In the genomic region with DNA sequence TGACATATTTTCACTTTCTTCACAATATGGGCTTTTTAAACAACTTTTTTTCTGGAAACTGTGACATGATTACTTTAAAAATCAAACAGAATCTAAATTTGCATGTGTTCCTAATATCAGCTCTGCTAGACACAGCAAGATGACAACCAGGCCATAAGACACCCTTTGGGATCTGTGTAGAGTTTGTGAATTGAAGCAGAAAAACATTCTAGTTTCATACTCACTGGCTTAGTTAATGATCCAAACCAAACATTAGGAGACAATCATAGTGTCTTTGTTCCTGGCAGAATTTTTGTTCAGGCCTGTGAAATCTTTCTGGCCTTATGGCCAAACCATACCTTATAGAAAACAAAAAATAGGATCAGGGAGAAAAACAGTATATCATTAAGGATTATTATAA, we compare ENCODE assay signal across 11 cellular contexts.
DNase-seq lines count a peak whose midpoint lies in the region; ATAC-seq and TF ChIP-seq lines count a peak whose summit lies in the region.
"Had no signal": no experiment of that assay in that cellular context is flagged by ENCODE, and none has a peak within 500 bp of the region (broad histone marks: within the 10 kb centered on the region; RNA-seq: fewer than 3 reads in every experiment).

No MANE protein-coding gene starts in this region.

- peak overlapping the region; percentile 86 for H2AFZ ChIP-seq in MM.1S (ENCODE audit: low read length)

- peak overlapping the region; percentile 88 for H3K4me2 ChIP-seq in MM.1S (ENCODE audit: low read depth, low read length)

- no peak for DNase-seq in MM.1S
- DNase-seq in sigmoid colon = no peak
- DNase-seq in amygdala (lab: John Stamatoyannopoulos, UW) = no peak
- no peak for DNase-seq in mucosa of descending colon
- no peak for DNase-seq in GM19240 (ENCODE audit: insufficient read length, low spot score)
- DNase-seq: activated CD8-positive, alpha-beta memory T cell treated with anti-CD3 and anti-CD28 coated beads for 24 hours; spleen; stimulated activated naive CD8-positive, alpha-beta T cell treated with anti-CD3 and anti-CD28 coated beads, Interleukin-15, amount 100 ng/mL, for 72 hours; SW 1271 had no signal

- H3F3A ChIP-seq in MM.1S (ENCODE audit: insufficient read depth, low read length) = no peaks in the 10 kb centered on the region

- TF ChIP-seq POLR2A in sigmoid colon (IDR thresholded peaks at IDR 0.05) = no peak

- H3K27ac ChIP-seq in MM.1S (ENCODE audit: low read length) (peak overlapping the region; percentile 26; the same call in 1 of the 2 replicates), sigmoid colon (peak overlapping the region in 3 of 4 donors; percentile 13 to 50 (median 32))
- H3K27ac ChIP-seq: spleen had no signal

- H3K79me2 ChIP-seq in MM.1S (ENCODE audit: low read length) = no peaks in the 10 kb centered on the region

- H3K36me3 ChIP-seq in MM.1S (replicated peaks; ENCODE audit: insufficient read depth, low read length) = no peaks in the 10 kb centered on the region
- no peaks in the 10 kb centered on the region for H3K36me3 ChIP-seq in sigmoid colon
- H3K36me3 ChIP-seq in mucosa of descending colon (ENCODE audit: low read depth) = no peaks in the 10 kb centered on the region
- H3K36me3 ChIP-seq: spleen had no signal

- peak; percentile 60 for ATAC-seq in GM19324 (IDR thresholded peaks at IDR 0.05; ENCODE audit: low FRiP score, unreplicated experiment)
- ATAC-seq in HG02759 (IDR thresholded peaks at IDR 0.05; ENCODE audit: unreplicated experiment) = peak; percentile 77
- no peak for ATAC-seq in mucosa of descending colon
- ATAC-seq: stimulated activated naive CD8-positive, alpha-beta T cell treated with anti-CD3 and anti-CD28 coated beads, Interleukin-15, amount 100 ng/mL, for 72 hours had no signal

- no peak for TF ChIP-seq EP300 in sigmoid colon (IDR thresholded peaks at IDR 0.05)

- TF ChIP-seq CTCF in MM.1S (IDR thresholded peaks at IDR 0.05; ENCODE audit: low read length) (no peak), sigmoid colon (IDR thresholded peaks at IDR 0.05) (no peak), mucosa of descending colon (IDR thresholded peaks at IDR 0.05) (no peak)

- intact Hi-C loops in sigmoid colon (cut with DNase I) = no loop called here
- intact Hi-C loops in mucosa of descending colon (cut with DNase I, micrococcal nuclease) = no loop called here

- H3K9ac ChIP-seq in MM.1S (ENCODE audit: low read length) = peak overlapping the region; percentile 43; the same call in 1 of the 2 replicates

- no peaks in the 10 kb centered on the region for H4K20me1 ChIP-seq in MM.1S (ENCODE audit: insufficient read depth, low read length)

- H3K4me1 ChIP-seq in MM.1S (ENCODE audit: low read length) (peaks cover 12% of the 10 kb centered on the region), sigmoid colon (peaks cover 0 to 5% (median 0%) of the 10 kb centered on the region in 4 donors), mucosa of descending colon (ENCODE audit: low read depth) (no peaks in the 10 kb centered on the region)

- H3K9me3 ChIP-seq in MM.1S (replicated peaks; ENCODE audit: insufficient read depth, low read length) (no peaks in the 10 kb centered on the region), sigmoid colon (peaks cover 0 to 1% (median 0%) of the 10 kb centered on the region in 4 donors), mucosa of descending colon (no peaks in the 10 kb centered on the region)

- H3K4me3 ChIP-seq in MM.1S (ENCODE audit: low read length) (peak overlapping the region; percentile 63), sigmoid colon (no peak overlapping the region), mucosa of descending colon (no peak overlapping the region)
- H3K4me3 ChIP-seq: spleen had no signal

- no peaks in the 10 kb centered on the region for H3K27me3 ChIP-seq in MM.1S (replicated peaks; ENCODE audit: insufficient read depth, low read length)
- H3K27me3 ChIP-seq in sigmoid colon = no peaks in the 10 kb centered on the region

- no peaks in the 10 kb centered on the region for H3K9me2 ChIP-seq in MM.1S (replicated peaks; ENCODE audit: insufficient read depth, low read length)
